ENCODE assay signal across 1 cellular context in the genomic region with DNA sequence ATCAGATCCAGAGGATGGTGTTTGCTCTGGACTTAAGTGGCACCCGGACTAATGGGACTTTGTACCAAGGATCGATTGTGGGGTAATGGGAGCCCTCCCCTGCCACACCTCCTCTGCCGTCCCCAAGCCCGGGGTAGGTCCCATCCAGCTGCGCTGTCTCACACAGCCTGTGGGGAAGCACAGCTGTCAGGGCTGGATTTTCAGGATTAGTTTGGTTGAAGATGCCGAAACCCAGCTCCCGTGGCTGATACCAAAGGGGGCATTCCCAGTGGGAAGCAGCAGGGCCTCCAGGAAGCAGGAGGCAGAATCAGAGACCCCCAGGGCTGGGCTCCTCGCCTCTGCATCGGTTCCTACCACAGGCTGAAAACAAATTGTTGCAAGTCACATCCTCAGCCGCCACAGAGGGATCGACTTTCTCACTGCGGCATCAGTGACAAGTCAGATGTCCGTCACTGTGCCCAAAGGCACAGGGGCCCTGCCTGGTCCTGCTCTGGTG.
TF ChIP-seq lines count a peak whose summit lies in the region.

No MANE protein-coding gene starts in this region.

TF ChIP-seq in HepG2, 621 proteins besides CTCF, POLR2A, EP300 and RAD21 (continued from another document):
- TF ChIP-seq, protein P1, sequence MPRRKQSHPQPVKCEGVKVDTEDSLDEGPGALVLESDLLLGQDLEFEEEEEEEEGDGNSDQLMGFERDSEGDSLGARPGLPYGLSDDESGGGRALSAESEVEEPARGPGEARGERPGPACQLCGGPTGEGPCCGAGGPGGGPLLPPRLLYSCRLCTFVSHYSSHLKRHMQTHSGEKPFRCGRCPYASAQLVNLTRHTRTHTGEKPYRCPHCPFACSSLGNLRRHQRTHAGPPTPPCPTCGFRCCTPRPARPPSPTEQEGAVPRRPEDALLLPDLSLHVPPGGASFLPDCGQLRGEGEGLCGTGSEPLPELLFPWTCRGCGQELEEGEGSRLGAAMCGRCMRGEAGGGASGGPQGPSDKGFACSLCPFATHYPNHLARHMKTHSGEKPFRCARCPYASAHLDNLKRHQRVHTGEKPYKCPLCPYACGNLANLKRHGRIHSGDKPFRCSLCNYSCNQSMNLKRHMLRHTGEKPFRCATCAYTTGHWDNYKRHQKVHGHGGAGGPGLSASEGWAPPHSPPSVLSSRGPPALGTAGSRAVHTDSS (CRISPR knock-in tag; conservative IDR thresholded peaks at IDR 0.05), result no peak
- no peak for TF ChIP-seq ELF1 (CRISPR knock-in tag; IDR thresholded peaks at IDR 0.05)
- TF ChIP-seq, protein P2, sequence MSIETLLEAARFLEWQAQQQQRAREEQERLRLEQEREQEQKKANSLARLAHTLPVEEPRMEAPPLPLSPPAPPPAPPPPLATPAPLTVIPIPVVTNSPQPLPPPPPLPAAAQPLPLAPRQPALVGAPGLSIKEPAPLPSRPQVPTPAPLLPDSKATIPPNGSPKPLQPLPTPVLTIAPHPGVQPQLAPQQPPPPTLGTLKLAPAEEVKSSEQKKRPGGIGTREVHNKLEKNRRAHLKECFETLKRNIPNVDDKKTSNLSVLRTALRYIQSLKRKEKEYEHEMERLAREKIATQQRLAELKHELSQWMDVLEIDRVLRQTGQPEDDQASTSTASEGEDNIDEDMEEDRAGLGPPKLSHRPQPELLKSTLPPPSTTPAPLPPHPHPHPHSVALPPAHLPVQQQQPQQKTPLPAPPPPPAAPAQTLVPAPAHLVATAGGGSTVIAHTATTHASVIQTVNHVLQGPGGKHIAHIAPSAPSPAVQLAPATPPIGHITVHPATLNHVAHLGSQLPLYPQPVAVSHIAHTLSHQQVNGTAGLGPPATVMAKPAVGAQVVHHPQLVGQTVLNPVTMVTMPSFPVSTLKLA (IDR thresholded peaks at IDR 0.05), result no peak
